In the genomic region with DNA sequence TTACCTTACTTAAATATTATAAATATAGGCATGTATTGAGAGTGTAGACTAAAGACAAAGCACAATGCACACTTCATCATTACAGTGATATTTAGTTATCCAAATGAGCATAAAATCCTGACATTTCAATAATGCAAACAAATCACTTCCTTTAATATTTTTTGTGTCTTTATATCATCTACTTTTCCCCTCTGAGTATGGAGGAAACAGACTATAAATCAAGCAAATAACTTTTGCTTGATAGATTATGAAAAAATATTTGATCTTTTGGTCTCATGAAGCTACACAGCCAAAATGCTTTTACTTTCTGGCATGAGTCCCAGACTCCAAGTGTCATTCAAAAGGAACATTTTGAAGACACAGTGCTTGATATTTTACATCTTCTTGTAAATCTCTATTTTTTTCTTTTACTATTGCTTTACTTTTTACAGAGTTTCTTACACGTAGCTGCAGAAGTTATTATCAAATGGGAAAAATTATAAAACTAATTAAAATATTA, we compare ENCODE assay signal across 2 cellular contexts.
TF ChIP-seq lines count a peak whose summit lies in the region.

No MANE protein-coding gene starts in this region.

TF ChIP-seq in SK-N-SH treated with all-trans-retinoic acid at 6 μM for 48 hours, 23 proteins besides CTCF, POLR2A, EP300 and RAD21 (continued from another document):
- TF ChIP-seq BACH2 (CRISPR knock-in tag; IDR thresholded peaks at IDR 0.05; ENCODE audit: borderline replicate concordance) (no peak), ARNTL (CRISPR knock-in tag; IDR thresholded peaks at IDR 0.05; ENCODE audit: borderline replicate concordance, low read depth) (no peak)

TF ChIP-seq in SK-N-SH, 30 proteins besides CTCF, POLR2A, EP300 and RAD21 (continued from another document):
- TF ChIP-seq EZH2phosphoT487 (IDR thresholded peaks at IDR 0.05; ENCODE audit: borderline replicate concordance, low read depth) (no peak), RCOR1 (IDR thresholded peaks at IDR 0.05; ENCODE audit: low read length) (no peak), SMC3 (IDR thresholded peaks at IDR 0.05; ENCODE audit: low read depth, low read length) (no peak), CHD2 (IDR thresholded peaks at IDR 0.05; ENCODE audit: low read length, partially characterized antibody) (no peak)
